Comparison of ENCODE assay signal across 8 cellular contexts in genomic region chr17:30380106-30380420, GRCh38. TPM values are rescaled to one million over a fixed set of nuclear protein-coding genes. Genes with fewer than 3 reads are reported as not detected.
DNase-seq lines count a peak whose midpoint lies in the region; ATAC-seq and TF ChIP-seq lines count a peak whose summit lies in the region.

No MANE protein-coding gene starts in this region.

- H3K36me3 Mint-ChIP-seq in CD14-positive monocyte: peaks cover 0 to 11% of the 10 kb centered on the region in 2 donors
- peaks cover 18% of the 10 kb centered on the region for H3K36me3 Mint-ChIP-seq in activated T-helper 2 cell treated with anti-CD3 and anti-CD28 coated beads, Interferon-gamma antibody, Interleukin-2, Interleukin-4, amounts not matched to agents 10 μg/mL and 5 μg/mL and 100 μg/mL, durations not matched to agents 14 hours and 24 hours and 36 hours (ENCODE audit: low read depth)

- H3K9me3 ChIP-seq in HAP-1: no peaks in the 10 kb centered on the region
- no peaks in the 10 kb centered on the region for H3K9me3 ChIP-seq in thoracic aorta

- ATAC-seq in thoracic aorta (ENCODE audit: insufficient number of reproducible peaks, low FRiP score, low read depth): no peak
- ATAC-seq in omental fat pad (ENCODE audit: low FRiP score): no peak
- no peak for ATAC-seq in HG02870 (IDR thresholded peaks at IDR 0.05; ENCODE audit: unreplicated experiment)

- H3K4me1 ChIP-seq in HAP-1: peaks cover 40% of the 10 kb centered on the region
- H3K4me1 ChIP-seq in thoracic aorta (ENCODE audit: control insufficient read depth in 1 of 2, low read depth in 2 of 2): peaks cover 11 to 41% of the 10 kb centered on the region in 2 donors

- intact Hi-C loops in CD14-positive monocyte (cut with micrococcal nuclease): loop anchor here in 1 of 2 donors (10.0 kb wide), 1 partner anchor 85 kb away; the partner anchor contains the start of gene BLMH
- intact Hi-C loops in activated T-helper 2 cell treated with anti-CD3 and anti-CD28 coated beads, Interferon-gamma antibody, Interleukin-2, Interleukin-4, amounts not matched to agents 10 μg/mL and 5 μg/mL and 100 μg/mL, durations not matched to agents 14 hours and 24 hours and 36 hours (cut with micrococcal nuclease): loop anchor here (2.0 kb wide), 1 partner anchor 33 kb away; no protein-coding TSS in a partner anchor

- no peak overlapping the region for H3K27ac ChIP-seq in thoracic aorta

- H3K27me3 ChIP-seq in HAP-1 (ENCODE audit: low read depth) (no peaks in the 10 kb centered on the region), thoracic aorta (replicated peaks; ENCODE audit: insufficient read depth) (no peaks in the 10 kb centered on the region)

- no peaks in the 10 kb centered on the region for H3K9me3 Mint-ChIP-seq in CD14-positive monocyte
- no peaks in the 10 kb centered on the region for H3K9me3 Mint-ChIP-seq in activated T-helper 2 cell treated with anti-CD3 and anti-CD28 coated beads, Interferon-gamma antibody, Interleukin-2, Interleukin-4, amounts not matched to agents 10 μg/mL and 5 μg/mL and 100 μg/mL, durations not matched to agents 14 hours and 24 hours and 36 hours

- DNase-seq in CD14-positive monocyte (ENCODE audit: low spot score) (no peak), HAP-1 (ENCODE audit: low spot score in 2 of 2) (no peak), kidney tubule cell (ENCODE audit: low spot score) (peak; percentile 22), thoracic aorta (ENCODE audit: low spot score) (no peak), omental fat pad (ENCODE audit: low spot score) (no peak), ureter (ENCODE audit: low spot score) (no peak)
- no peak for DNase-seq in activated T-helper 2 cell treated with anti-CD3 and anti-CD28 coated beads, Interferon-gamma antibody, Interleukin-2, Interleukin-4, amounts not matched to agents 10 μg/mL and 5 μg/mL and 100 μg/mL, durations not matched to agents 14 hours and 24 hours and 36 hours (ENCODE audit: low spot score)

- H3K4me3 ChIP-seq in HAP-1 (peak overlapping the region; percentile 83), thoracic aorta (peak overlapping the region; percentile 89)

- 0 out of 2 replicates have a peak, but pooled peaks cover 3% of the 10 kb centered on the region for H3K36me3 ChIP-seq in HAP-1 (replicated peaks)
- no peaks in the 10 kb centered on the region for H3K36me3 ChIP-seq in thoracic aorta

- peaks cover 1 to 11% (median 4%) of the 10 kb centered on the region in 3 donors for H3K27me3 Mint-ChIP-seq in CD14-positive monocyte (ENCODE audit: low read depth in 3 of 3)
- peaks cover 2% of the 10 kb centered on the region for H3K27me3 Mint-ChIP-seq in activated T-helper 2 cell treated with anti-CD3 and anti-CD28 coated beads, Interferon-gamma antibody, Interleukin-2, Interleukin-4, amounts not matched to agents 10 μg/mL and 5 μg/mL and 100 μg/mL, durations not matched to agents 14 hours and 24 hours and 36 hours (ENCODE audit: low read depth)

- peak overlapping the region in 6 of 7 donors; percentile 22 to 89 (median 74) for H3K27ac Mint-ChIP-seq in CD14-positive monocyte
- H3K27ac Mint-ChIP-seq in activated T-helper 2 cell treated with anti-CD3 and anti-CD28 coated beads, Interferon-gamma antibody, Interleukin-2, Interleukin-4, amounts not matched to agents 10 μg/mL and 5 μg/mL and 100 μg/mL, durations not matched to agents 14 hours and 24 hours and 36 hours: peak overlapping the region; percentile 82

- H3K4me3 Mint-ChIP-seq in CD14-positive monocyte: peak overlapping the region; percentile 93 to 97
- H3K4me3 Mint-ChIP-seq in activated T-helper 2 cell treated with anti-CD3 and anti-CD28 coated beads, Interferon-gamma antibody, Interleukin-2, Interleukin-4, amounts not matched to agents 10 μg/mL and 5 μg/mL and 100 μg/mL, durations not matched to agents 14 hours and 24 hours and 36 hours (ENCODE audit: low read depth): peak overlapping the region; percentile 85

- no peak for TF ChIP-seq CTCF in CD14-positive monocyte (IDR thresholded peaks at IDR 0.05)
- no peak for TF ChIP-seq CTCF in thoracic aorta (IDR thresholded peaks at IDR 0.05)
- TF ChIP-seq CTCF in omental fat pad (IDR thresholded peaks at IDR 0.05): no peak

- in situ Hi-C loops in HAP-1 (cut with MboI; ENCODE audit: low sequenced_read_pairs): no loop called here

- H3K4me1 Mint-ChIP-seq in CD14-positive monocyte: peaks cover 54% of the 10 kb centered on the region
- H3K4me1 Mint-ChIP-seq in activated T-helper 2 cell treated with anti-CD3 and anti-CD28 coated beads, Interferon-gamma antibody, Interleukin-2, Interleukin-4, amounts not matched to agents 10 μg/mL and 5 μg/mL and 100 μg/mL, durations not matched to agents 14 hours and 24 hours and 36 hours (ENCODE audit: low read depth): peaks cover 52% of the 10 kb centered on the region

RNA-seq across cellular contexts. Expression of gene CPD, which starts 1.3 kb away (rescaled TPM):
- 10 to 100 TPM; 32.2 to 47.0 TPM for polyA plus RNA-seq in CD14-positive monocyte
- 26.0 and 31.5 TPM in 2 replicates for total RNA-seq in activated T-helper 2 cell treated with anti-CD3 and anti-CD28 coated beads, Interferon-gamma antibody, Interleukin-2, Interleukin-4, amounts not matched to agents 10 μg/mL and 5 μg/mL and 100 μg/mL, durations not matched to agents 14 hours and 24 hours and 36 hours
- total RNA-seq in thoracic aorta (100 to 1,000 TPM in 1 of 2 donors, 10 to 100 TPM in 1; 55.2 to 109 TPM), omental fat pad (100 to 1,000 TPM in 1 of 4 donors, 10 to 100 TPM in 3; 57.2 to 101 (median 82.2) TPM), ureter (61.0 TPM)

RNA-seq across cellular contexts. Expression of gene TMIGD1, which starts 46.2 kb away (rescaled TPM):
- not detected for polyA plus RNA-seq in CD14-positive monocyte
- total RNA-seq in activated T-helper 2 cell treated with anti-CD3 and anti-CD28 coated beads, Interferon-gamma antibody, Interleukin-2, Interleukin-4, amounts not matched to agents 10 μg/mL and 5 μg/mL and 100 μg/mL, durations not matched to agents 14 hours and 24 hours and 36 hours: not detected in 2 replicates
- total RNA-seq in thoracic aorta (not detected), omental fat pad (not detected), ureter (not detected)
